Comparison of ENCODE assay signal across 1 cellular context in genomic region chr14:97177016-97177415, GRCh38.
TF ChIP-seq lines count a peak whose summit lies in the region.

No MANE protein-coding gene starts in this region.

TF ChIP-seq in GM23338, 12 proteins besides CTCF, POLR2A, EP300 and RAD21 (continued from another document):
- TF ChIP-seq EZH2phosphoT487 (IDR thresholded peaks at IDR 0.05; ENCODE audit: unreplicated experiment), result no peak
- no peak for TF ChIP-seq STAT1 (IDR thresholded peaks at IDR 0.05; ENCODE audit: unreplicated experiment)
- TF ChIP-seq, protein P1, sequence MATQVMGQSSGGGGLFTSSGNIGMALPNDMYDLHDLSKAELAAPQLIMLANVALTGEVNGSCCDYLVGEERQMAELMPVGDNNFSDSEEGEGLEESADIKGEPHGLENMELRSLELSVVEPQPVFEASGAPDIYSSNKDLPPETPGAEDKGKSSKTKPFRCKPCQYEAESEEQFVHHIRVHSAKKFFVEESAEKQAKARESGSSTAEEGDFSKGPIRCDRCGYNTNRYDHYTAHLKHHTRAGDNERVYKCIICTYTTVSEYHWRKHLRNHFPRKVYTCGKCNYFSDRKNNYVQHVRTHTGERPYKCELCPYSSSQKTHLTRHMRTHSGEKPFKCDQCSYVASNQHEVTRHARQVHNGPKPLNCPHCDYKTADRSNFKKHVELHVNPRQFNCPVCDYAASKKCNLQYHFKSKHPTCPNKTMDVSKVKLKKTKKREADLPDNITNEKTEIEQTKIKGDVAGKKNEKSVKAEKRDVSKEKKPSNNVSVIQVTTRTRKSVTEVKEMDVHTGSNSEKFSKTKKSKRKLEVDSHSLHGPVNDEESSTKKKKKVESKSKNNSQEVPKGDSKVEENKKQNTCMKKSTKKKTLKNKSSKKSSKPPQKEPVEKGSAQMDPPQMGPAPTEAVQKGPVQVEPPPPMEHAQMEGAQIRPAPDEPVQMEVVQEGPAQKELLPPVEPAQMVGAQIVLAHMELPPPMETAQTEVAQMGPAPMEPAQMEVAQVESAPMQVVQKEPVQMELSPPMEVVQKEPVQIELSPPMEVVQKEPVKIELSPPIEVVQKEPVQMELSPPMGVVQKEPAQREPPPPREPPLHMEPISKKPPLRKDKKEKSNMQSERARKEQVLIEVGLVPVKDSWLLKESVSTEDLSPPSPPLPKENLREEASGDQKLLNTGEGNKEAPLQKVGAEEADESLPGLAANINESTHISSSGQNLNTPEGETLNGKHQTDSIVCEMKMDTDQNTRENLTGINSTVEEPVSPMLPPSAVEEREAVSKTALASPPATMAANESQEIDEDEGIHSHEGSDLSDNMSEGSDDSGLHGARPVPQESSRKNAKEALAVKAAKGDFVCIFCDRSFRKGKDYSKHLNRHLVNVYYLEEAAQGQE (IDR thresholded peaks at IDR 0.05; ENCODE audit: unreplicated experiment), result no peak
- TF ChIP-seq POLR2AphosphoS5 (IDR thresholded peaks at IDR 0.05; ENCODE audit: low read depth), result no peak
- no peak for TF ChIP-seq ZNF331 (CRISPR knock-in tag; IDR thresholded peaks at IDR 0.05; ENCODE audit: low read depth)
- TF ChIP-seq EZH2 (IDR thresholded peaks at IDR 0.05; ENCODE audit: low read depth, unreplicated experiment), result no peak
- TF ChIP-seq NANOG (IDR thresholded peaks at IDR 0.05; ENCODE audit: borderline replicate concordance), result no peak
- TF ChIP-seq JUNB (IDR thresholded peaks at IDR 0.05; ENCODE audit: unreplicated experiment), result no peak
TF ChIP-seq in GM23338: peak in this region for 0.
